ENCODE assay signal across 22 cellular contexts in the genomic region with DNA sequence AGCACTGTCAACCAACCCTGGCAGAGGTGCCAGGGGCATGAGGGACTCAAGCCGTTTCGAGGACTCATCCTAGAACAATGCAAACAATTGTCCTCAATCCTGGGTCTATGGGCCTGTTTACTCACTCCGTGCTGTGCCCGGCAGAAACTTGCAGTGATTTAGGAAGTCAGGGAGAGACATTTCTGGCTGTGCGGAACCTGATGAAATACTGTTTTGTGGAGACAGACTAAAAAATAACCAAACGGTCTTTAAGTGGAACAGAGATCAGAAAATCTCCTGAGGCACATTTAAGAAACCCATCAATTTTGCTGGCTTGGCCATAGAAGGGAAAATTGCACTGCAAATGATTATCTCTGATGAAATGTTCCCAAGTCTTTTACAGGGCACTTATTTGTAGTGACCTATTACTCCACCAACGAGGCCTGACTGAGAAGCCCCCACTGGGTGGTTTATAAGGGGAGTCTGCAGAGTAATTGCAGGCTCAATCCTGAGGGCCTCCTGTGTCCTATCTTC.
DNase-seq lines count a peak whose midpoint lies in the region; ATAC-seq and TF ChIP-seq lines count a peak whose summit lies in the region.
"Had no signal": no experiment of that assay in that cellular context is flagged by ENCODE, and none has a peak within 500 bp of the region (broad histone marks: within the 10 kb centered on the region; RNA-seq: fewer than 3 reads in every experiment).

No MANE protein-coding gene starts in this region.

- peak overlapping the region; percentile 36 for H3K9ac ChIP-seq in mesenchymal stem cell (ENCODE audit: low read length)

- ATAC-seq in T-helper 17 cell = no peak
- ATAC-seq: GM23338; heart right ventricle; natural killer cell; stimulated activated naive CD8-positive, alpha-beta T cell treated with anti-CD3 and anti-CD28 coated beads, Interleukin-15, Interleukin-2, amounts not matched to agents 100 U/mL and 50 U/mL, for 24 hours had no signal

- no peaks in the 10 kb centered on the region for H3K79me1 ChIP-seq in mesenchymal stem cell (replicated peaks; ENCODE audit: low read length, poor library complexity, severe bottlenecking)

- H3K14ac ChIP-seq in mesenchymal stem cell (ENCODE audit: low read length in 2 of 2) = no peak overlapping the region

- H3K27ac Mint-ChIP-seq in type B pancreatic cell = peak overlapping the region; percentile 51
- H3K27ac Mint-ChIP-seq in T-helper 17 cell = no peak overlapping the region
- H3K27ac Mint-ChIP-seq: activated naive CD4-positive, alpha-beta T cell treated with anti-CD3 and anti-CD28 coated beads, Interleukin-2, amount 50 U/mL, for 24 hours; dendritic cell treated with granulocyte-macrophage colony-stimulating factor and Interleukin-4, amounts not matched to agents 40 ng/mL and 50 ng/mL, for 4 days; GM23338; natural killer cell had no signal

- 60% methylated on average over 7 of the region's 7 CpGs for WGBS in mesenchymal stem cell

- H3K36me3 Mint-ChIP-seq in type B pancreatic cell (no peaks in the 10 kb centered on the region), T-helper 17 cell (ENCODE audit: low read depth) (no peaks in the 10 kb centered on the region)
- H3K36me3 Mint-ChIP-seq: activated naive CD4-positive, alpha-beta T cell treated with anti-CD3 and anti-CD28 coated beads, Interleukin-2, amount 50 U/mL, for 24 hours; natural killer cell had no signal

- intact Hi-C loops in dorsolateral prefrontal cortex (cut with DNase I) = no loop called here

- H3K18ac ChIP-seq in mesenchymal stem cell (ENCODE audit: low read depth in 1 of 2, low read length in 2 of 2) = no peak overlapping the region

- H3K4me2 ChIP-seq in mesenchymal stem cell (ENCODE audit: low read length, poor library complexity, severe bottlenecking) = no peak overlapping the region
- H3K4me2 ChIP-seq: GM23338 had no signal

- H3K36me3 ChIP-seq in mesenchymal stem cell (ENCODE audit: control insufficient read depth in 1 of 2, insufficient read depth in 2 of 2, low read depth in 1 of 2, low read length in 2 of 2) = no peaks in the 10 kb centered on the region
- H3K36me3 ChIP-seq: brain microvascular endothelial cell, heart right ventricle, Peyer's patch had no signal

- no peak overlapping the region for H2BK5ac ChIP-seq in mesenchymal stem cell (ENCODE audit: low read depth, low read length, poor library complexity, severe bottlenecking)

- H2BK15ac ChIP-seq in mesenchymal stem cell (ENCODE audit: low read depth, poor library complexity, severe bottlenecking) = no peak overlapping the region

- peak; percentile 80 for DNase-seq in GM04504 (ENCODE audit: low read depth)
- peak in 9 of 10 donors; percentile 35 to 74 (median 60) for DNase-seq in dorsolateral prefrontal cortex
- DNase-seq in mesenchymal stem cell = peak; percentile 46
- no peak for DNase-seq in type B pancreatic cell (ENCODE audit: extremely low spot score, unreplicated experiment)
- DNase-seq in OCI-M1 (lab: John Stamatoyannopoulos, UW) = no peak
- no peak for DNase-seq in NCI-H446 (lab: John Stamatoyannopoulos, UW)
- no peak for DNase-seq in T-helper 17 cell
- DNase-seq: activated T-cell treated with anti-CD3 and anti-CD28 coated beads for 4 hours; brain microvascular endothelial cell; Calu3; heart right ventricle; islet precursor cell; MV-4-11; natural killer cell; NCI-H2081; Peyer's patch; stimulated activated CD4-positive, alpha-beta T cell treated with anti-CD3 and anti-CD28 coated beads, Interleukin-15, amount 100 ng/mL, for 24 hours; stimulated activated naive CD8-positive, alpha-beta T cell treated with anti-CD3 and anti-CD28 coated beads, Interleukin-15, Interleukin-2, amounts not matched to agents 100 U/mL and 50 U/mL, for 24 hours had no signal

- H2AK5ac ChIP-seq in mesenchymal stem cell (ENCODE audit: low read length, severe bottlenecking) = no peak overlapping the region

- H3K4me3 ChIP-seq in dorsolateral prefrontal cortex = peak overlapping the region in 2 of 59 donors; percentile 8 to 16
- no peak overlapping the region for H3K4me3 ChIP-seq in mesenchymal stem cell (ENCODE audit: insufficient read depth in 1 of 2, low read depth in 1 of 2, low read length in 2 of 2)
- H3K4me3 ChIP-seq: GM23338, heart right ventricle, Peyer's patch had no signal

- H3K4ac ChIP-seq in mesenchymal stem cell (ENCODE audit: low read depth in 1 of 2, low read length in 2 of 2) = no peak overlapping the region

- no peak overlapping the region for H3K4me3 Mint-ChIP-seq in type B pancreatic cell
- no peak overlapping the region for H3K4me3 Mint-ChIP-seq in T-helper 17 cell
- H3K4me3 Mint-ChIP-seq: activated naive CD4-positive, alpha-beta T cell treated with anti-CD3 and anti-CD28 coated beads, Interleukin-2, amount 50 U/mL, for 24 hours; dendritic cell treated with granulocyte-macrophage colony-stimulating factor and Interleukin-4, amounts not matched to agents 40 ng/mL and 50 ng/mL, for 4 days; GM23338; natural killer cell had no signal

- no peak overlapping the region for H4K91ac ChIP-seq in mesenchymal stem cell (ENCODE audit: low read length)

- H3K4me1 ChIP-seq in mesenchymal stem cell (ENCODE audit: control insufficient read depth, insufficient read depth, low read depth, low read length) = peaks cover 2% of the 10 kb centered on the region
- H3K4me1 ChIP-seq: heart right ventricle, Peyer's patch had no signal

- peak in 3 of 56 donors; percentile 8 to 29 (median 21) for TF ChIP-seq CTCF in dorsolateral prefrontal cortex (IDR thresholded peaks at IDR 0.05 in 54 of 56, conservative IDR thresholded peaks at IDR 0.05 in 2 of 56; ENCODE audit: low read depth in 1 of 56, partially characterized antibody in 56 of 56)
- no peak for TF ChIP-seq CTCF in type B pancreatic cell (conservative IDR thresholded peaks at IDR 0.05)

- H3K9me3 ChIP-seq in mesenchymal stem cell (ENCODE audit: control insufficient read depth, low read length) = no peaks in the 10 kb centered on the region
- H3K9me3 ChIP-seq in T-helper 17 cell (ENCODE audit: control insufficient read depth, low read length, poor library complexity, severe bottlenecking) = no peaks in the 10 kb centered on the region
- H3K9me3 ChIP-seq: heart right ventricle had no signal

- no peaks in the 10 kb centered on the region for H3K9me3 Mint-ChIP-seq in type B pancreatic cell
- H3K9me3 Mint-ChIP-seq: activated naive CD4-positive, alpha-beta T cell treated with anti-CD3 and anti-CD28 coated beads, Interleukin-2, amount 50 U/mL, for 24 hours; dendritic cell treated with granulocyte-macrophage colony-stimulating factor and Interleukin-4, amounts not matched to agents 40 ng/mL and 50 ng/mL, for 4 days; GM23338; natural killer cell had no signal

- H3K4me1 Mint-ChIP-seq in type B pancreatic cell (ENCODE audit: unreplicated experiment) = peaks cover 12% of the 10 kb centered on the region
- peaks cover 3% of the 10 kb centered on the region for H3K4me1 Mint-ChIP-seq in T-helper 17 cell
- H3K4me1 Mint-ChIP-seq: activated naive CD4-positive, alpha-beta T cell treated with anti-CD3 and anti-CD28 coated beads, Interleukin-2, amount 50 U/mL, for 24 hours; GM23338; natural killer cell had no signal

- H3K27me3 ChIP-seq in dorsolateral prefrontal cortex (no peaks in the 10 kb centered on the region), mesenchymal stem cell (ENCODE audit: control insufficient read depth in 1 of 2, insufficient read depth in 1 of 2, low read length in 2 of 2) (no peaks in the 10 kb centered on the region)
- H3K27me3 ChIP-seq: brain microvascular endothelial cell, Peyer's patch had no signal

- H4K8ac ChIP-seq in mesenchymal stem cell (ENCODE audit: low read length) = no peak overlapping the region

- H2BK12ac ChIP-seq in mesenchymal stem cell (ENCODE audit: low read length in 2 of 2) = no peak overlapping the region

- no peak overlapping the region for H2BK120ac ChIP-seq in mesenchymal stem cell (ENCODE audit: low read depth, low read length)

- H3K23ac ChIP-seq in mesenchymal stem cell (ENCODE audit: low read length in 2 of 2) = no peak overlapping the region

- H3K27ac ChIP-seq in dorsolateral prefrontal cortex = peak overlapping the region; percentile 11 to 98 (median 87)
- H3K27ac ChIP-seq in mesenchymal stem cell (ENCODE audit: low read length, poor library complexity, severe bottlenecking) = no peak overlapping the region
- H3K27ac ChIP-seq: brain microvascular endothelial cell, heart right ventricle, HL-60, Peyer's patch had no signal

- no peaks in the 10 kb centered on the region for H3K27me3 Mint-ChIP-seq in type B pancreatic cell
- H3K27me3 Mint-ChIP-seq in T-helper 17 cell = peaks cover 7% of the 10 kb centered on the region

- no peak overlapping the region for H2AFZ ChIP-seq in mesenchymal stem cell (ENCODE audit: low read depth, low read length)
- H2AFZ ChIP-seq: GM23338 had no signal

Comparison
In these comparisons a context has a peak if more than half of its experiments do, and no peak if none do; other contexts are left out.
1. DNase-seq: peak in GM04504 (single experiment), dorsolateral prefrontal cortex (9 of 10) and mesenchymal stem cell (single experiment); none in type B pancreatic cell (single experiment), OCI-M1 (single experiment), NCI-H446 (0 of 2) and T-helper 17 cell (0 of 3).